ENCODE assay signal across 26 cellular contexts in genomic region chr19:45947926-45948325, GRCh38. TPM values are rescaled to one million over a fixed set of nuclear protein-coding genes. Genes with fewer than 3 reads are reported as not detected.
A peak's percentile ranks its signal among the peaks of the same experiment; 100 is the strongest.
DNase-seq lines count a peak whose midpoint lies in the region; ATAC-seq and TF ChIP-seq lines count a peak whose summit lies in the region.
"Had no signal": no experiment of that assay in that cellular context is flagged by ENCODE, and none has a peak within 500 bp of the region (broad histone marks: within the 10 kb centered on the region; RNA-seq: fewer than 3 reads in every experiment).

No MANE protein-coding gene starts in this region.

- H3K27me3 ChIP-seq in heart right ventricle = peaks cover 0 to 24% (median 0%) of the 10 kb centered on the region in 7 donors
- no peaks in the 10 kb centered on the region for H3K27me3 ChIP-seq in effector memory CD4-positive, alpha-beta T cell (replicated peaks; ENCODE audit: control insufficient read depth, insufficient read depth, low read length, poor library complexity, severe bottlenecking)

- H3K4me1 Mint-ChIP-seq in activated T-cell treated with anti-CD3 and anti-CD28 coated beads, Interleukin-2, amount 50 U/mL, for 4 hours (ENCODE audit: low read depth) = peaks cover 3% of the 10 kb centered on the region

- ATAC-seq in heart right ventricle = no peak
- ATAC-seq in activated T-cell treated with anti-CD3 and anti-CD28 coated beads, Interleukin-2, amount 50 U/mL, for 4 hours = no peak
- ATAC-seq: HepG2, left lobe of liver, T-helper 17 cell had no signal

- intact Hi-C loops in heart right ventricle (cut with DNase I) = no loop called here

- TF ChIP-seq CTCF in AG10803 (conservative IDR thresholded peaks at IDR 0.05; ENCODE audit: low read length) = no peak
- TF ChIP-seq CTCF in astrocyte of the cerebellum (IDR thresholded peaks at IDR 0.05; ENCODE audit: low read depth, low read length, missing control alignments) = no peak
- no peak for TF ChIP-seq CTCF in heart right ventricle (IDR thresholded peaks at IDR 0.05)

- H3K27ac ChIP-seq in heart right ventricle = no peak overlapping the region
- no peak overlapping the region for H3K27ac ChIP-seq in effector memory CD4-positive, alpha-beta T cell (ENCODE audit: insufficient read depth, low read length, poor library complexity, severe bottlenecking)
- H3K27ac ChIP-seq: epithelial cell of prostate, SJSA1, tibial artery had no signal

- H3K27me3 Mint-ChIP-seq in activated T-cell treated with anti-CD3 and anti-CD28 coated beads, Interleukin-2, amount 50 U/mL, for 4 hours (ENCODE audit: low read depth) = peaks cover 36% of the 10 kb centered on the region

- H3K9me3 ChIP-seq in heart right ventricle = no peaks in the 10 kb centered on the region
- H3K9me3 ChIP-seq in effector memory CD4-positive, alpha-beta T cell (ENCODE audit: control insufficient read depth, low read length) = no peaks in the 10 kb centered on the region
- H3K9me3 ChIP-seq: SJSA1, tibial artery had no signal

- H3K36me3 ChIP-seq in heart right ventricle = peaks cover 0 to 86% (median 0%) of the 10 kb centered on the region in 9 donors
- no peaks in the 10 kb centered on the region for H3K36me3 ChIP-seq in effector memory CD4-positive, alpha-beta T cell (ENCODE audit: control insufficient read depth, insufficient read depth, low read length)
- H3K36me3 ChIP-seq: SJSA1, tibial artery had no signal

- peaks cover 3 to 6% (median 4%) of the 10 kb centered on the region in 9 donors for H3K4me1 ChIP-seq in heart right ventricle
- H3K4me1 ChIP-seq in effector memory CD4-positive, alpha-beta T cell (ENCODE audit: control insufficient read depth, insufficient read depth, low read length, poor library complexity, severe bottlenecking) = peaks cover 4% of the 10 kb centered on the region

- peak; percentile 30 for DNase-seq in AG10803 (ENCODE audit: low read depth)
- peak; percentile 32 for DNase-seq in HS-5 (ENCODE audit: low read depth)
- DNase-seq in astrocyte of the cerebellum (ENCODE audit: low read depth) = peak; percentile 41
- peak; percentile 19 for DNase-seq in glomerular visceral epithelial cell (ENCODE audit: extremely low spot score)
- DNase-seq in heart right ventricle = no peak
- no peak for DNase-seq in stimulated activated CD8-positive, alpha-beta memory T cell treated with anti-CD3 and anti-CD28 coated beads, Interleukin-4, amount 100 ng/mL, for 48 hours
- DNase-seq in activated T-cell treated with anti-CD3 and anti-CD28 coated beads, Interleukin-2, amount 50 U/mL, for 4 hours = no peak
- DNase-seq in effector memory CD4-positive, alpha-beta T cell = no peak
- DNase-seq: activated CD4-positive, alpha-beta T cell treated with anti-CD3 and anti-CD28 coated beads, Interleukin-2, amount 10 ng/mL, durations not matched to agents 7 days and 5 days; activated effector memory CD4-positive, alpha-beta T cell treated with anti-CD3 and anti-CD28 coated beads, Interleukin-2, amount 50 U/mL, for 16 hours; AML-193; dermis blood vessel endothelial cell; DMS79 treated with DMSO at 0.1 percent for 48 hours; MM.1S; stimulated activated CD4-positive, alpha-beta T cell treated with anti-CD3 and anti-CD28 coated beads, Interleukin-1b, Interleukin-23, amount 100 ng/mL, for 48 hours; stimulated activated naive CD4-positive, alpha-beta T cell; T-helper 17 cell; tibial artery had no signal

- H3K4me3 Mint-ChIP-seq in activated T-cell treated with anti-CD3 and anti-CD28 coated beads, Interleukin-2, amount 50 U/mL, for 4 hours = no peak overlapping the region
- H3K4me3 Mint-ChIP-seq: activated CD4-positive, alpha-beta T cell treated with anti-CD3 and anti-CD28 coated beads, Interleukin-2, amount 10 ng/mL, durations not matched to agents 7 days and 5 days; neural crest cell; T-helper 17 cell had no signal

- 92 to 93% methylated on average over 1 of the region's 1 CpG for WGBS in heart right ventricle, 2 donors

- no peak overlapping the region for H3K4me3 ChIP-seq in AG10803 (ENCODE audit: low read length)
- H3K4me3 ChIP-seq in astrocyte of the cerebellum (ENCODE audit: low read depth, low read length) = no peak overlapping the region
- H3K4me3 ChIP-seq in heart right ventricle = no peak overlapping the region
- no peak overlapping the region for H3K4me3 ChIP-seq in effector memory CD4-positive, alpha-beta T cell (ENCODE audit: insufficient read depth, low read depth, low read length, poor library complexity, severe bottlenecking)
- H3K4me3 ChIP-seq: SJSA1, tibial artery had no signal

- H3K36me3 Mint-ChIP-seq in activated T-cell treated with anti-CD3 and anti-CD28 coated beads, Interleukin-2, amount 50 U/mL, for 4 hours (ENCODE audit: insufficient read depth) = no peaks in the 10 kb centered on the region

- no peaks in the 10 kb centered on the region for H3K9me3 Mint-ChIP-seq in activated T-cell treated with anti-CD3 and anti-CD28 coated beads, Interleukin-2, amount 50 U/mL, for 4 hours
- H3K9me3 Mint-ChIP-seq: neural crest cell had no signal

- in situ Hi-C loops in astrocyte of the cerebellum (cut with HindIII; ENCODE audit: low sequenced_read_pairs) = no loop called here

RNA-seq across cellular contexts. Expression of gene NOVA2, which starts 25.7 kb away (rescaled TPM):
- total RNA-seq in heart right ventricle = 1 to 10 TPM; 4.4 to 7.8 (median 5.9) TPM
- polyA plus RNA-seq in heart right ventricle = 1 to 10 TPM; 1.6 to 8.2 TPM
- total RNA-seq in activated T-cell treated with anti-CD3 and anti-CD28 coated beads, Interleukin-2, amount 50 U/mL, for 4 hours = not detected
- total RNA-seq: HepG2, SJSA1, T-helper 17 cell had no signal
- polyA plus RNA-seq: HepG2 had no signal

RNA-seq across cellular contexts. Expression of gene NANOS2, which starts 33.3 kb away (rescaled TPM):
- total RNA-seq in heart right ventricle = not detected
- not detected for polyA plus RNA-seq in heart right ventricle
- not detected for total RNA-seq in activated T-cell treated with anti-CD3 and anti-CD28 coated beads, Interleukin-2, amount 50 U/mL, for 4 hours
- total RNA-seq: activated CD4-positive, alpha-beta T cell treated with anti-CD3 and anti-CD28 coated beads, Interleukin-2, amount 10 ng/mL, durations not matched to agents 7 days and 5 days; cardiac septum; dermis blood vessel endothelial cell; HepG2; left lobe of liver; mononuclear cell; neural crest cell; posterior vena cava; SJSA1; T-helper 17 cell had no signal
- polyA plus RNA-seq: HepG2 had no signal

RNA-seq across cellular contexts. Expression of gene MYPOP, which starts 45.5 kb away (rescaled TPM):
- 10 to 100 TPM in 6 of 10 donors, 1 to 10 TPM in 4; 8.1 to 17.0 (median 10.3) TPM for total RNA-seq in heart right ventricle
- polyA plus RNA-seq in heart right ventricle = 1 to 10 TPM; 7.1 to 8.9 TPM
- total RNA-seq in activated T-cell treated with anti-CD3 and anti-CD28 coated beads, Interleukin-2, amount 50 U/mL, for 4 hours = 1 to 10 TPM; 4.8 to 5.5 (median 5.1) TPM

RNA-seq across cellular contexts. Expression of gene CCDC61, which starts 47.3 kb away (rescaled TPM):
- total RNA-seq in heart right ventricle = 10 to 100 TPM in 1 of 10 donors, 1 to 10 TPM in 9; 6.6 to 10.3 (median 8.3) TPM
- 10 to 100 TPM in 1 of 2 donors, 1 to 10 TPM in 1; 7.3 to 11.6 TPM for polyA plus RNA-seq in heart right ventricle
- total RNA-seq in activated T-cell treated with anti-CD3 and anti-CD28 coated beads, Interleukin-2, amount 50 U/mL, for 4 hours = 10 to 100 TPM; 16.1 to 18.0 (median 18.0) TPM

Comparison
In these comparisons a context has a peak if more than half of its experiments do, and no peak if none do; other contexts are left out.
1. DNase-seq: peak in AG10803 (single experiment), HS-5 (single experiment), astrocyte of the cerebellum (single experiment) and glomerular visceral epithelial cell (single experiment); none in heart right ventricle (0 of 2), stimulated activated CD8-positive, alpha-beta memory T cell treated with anti-CD3 and anti-CD28 coated beads, Interleukin-4, amount 100 ng/mL, for 48 hours (single experiment), activated T-cell treated with anti-CD3 and anti-CD28 coated beads, Interleukin-2, amount 50 U/mL, for 4 hours (single experiment) and effector memory CD4-positive, alpha-beta T cell (0 of 3).
2. RNA of gene NOVA2, which starts 25.7 kb away (total RNA-seq): 4.4 to 7.8 TPM in heart right ventricle; not detected in activated T-cell treated with anti-CD3 and anti-CD28 coated beads, Interleukin-2, amount 50 U/mL, for 4 hours; every median in the first group is over 4 times any median in the second.